In genomic region chr10:103881420-103882284, GRCh38 we compare ENCODE assay signal across 13 cellular contexts. TPM values are rescaled to one million over a fixed set of nuclear protein-coding genes. Genes with fewer than 3 reads are reported as not detected.
DNase-seq lines count a peak whose midpoint lies in the region; ATAC-seq and TF ChIP-seq lines count a peak whose summit lies in the region.
"Had no signal": no experiment of that assay in that cellular context is flagged by ENCODE, and none has a peak within 500 bp of the region (broad histone marks: within the 10 kb centered on the region; RNA-seq: fewer than 3 reads in every experiment).

No MANE protein-coding gene starts in this region.

- in situ Hi-C loops in gastrocnemius medialis (cut with MboI; ENCODE audit: low sequenced_read_pairs in 4 of 4), result loop anchor here in 3 of 4 donors (10.0 to 25.0 kb wide), 4 partner anchors 106 to 331 kb away; partner anchors contain the start of gene SFR1 (in 1 of the 3)

- peak; percentile 88 for ATAC-seq in foreskin keratinocyte
- peak; percentile 75 to 78 for ATAC-seq in gastrocnemius medialis
- ATAC-seq in GM21619 (IDR thresholded peaks at IDR 0.05; ENCODE audit: unreplicated experiment), result no peak
- no peak for ATAC-seq in GM18517 (IDR thresholded peaks at IDR 0.05; ENCODE audit: unreplicated experiment)
- ATAC-seq: natural killer cell treated with Interleukin-12 subunit alpha and Interleukin-12 subunit beta and Interleukin-15 and Interleukin-18, amount 100 ng/mL, for 72 hours had no signal

- TF ChIP-seq POLR2A in gastrocnemius medialis (IDR thresholded peaks at IDR 0.05), result no peak

- intact Hi-C loops in gastrocnemius medialis (cut with DNase I; ENCODE audit: low total_unique reads), result no loop called here

- peaks cover 0 to 44% of the 10 kb centered on the region in 2 donors for H3K36me3 ChIP-seq in gastrocnemius medialis
- H3K36me3 ChIP-seq: colonic mucosa had no signal

- H3K9me3 ChIP-seq in gastrocnemius medialis, result no peaks in the 10 kb centered on the region
- H3K9me3 ChIP-seq: colonic mucosa had no signal

- H3K27ac ChIP-seq in foreskin keratinocyte (peak overlapping the region; percentile 96), gastrocnemius medialis (peak overlapping the region; percentile 27 to 77 (median 54))
- H3K27ac ChIP-seq: colonic mucosa had no signal

- TF ChIP-seq CTCF in foreskin keratinocyte (conservative IDR thresholded peaks at IDR 0.05) (no peak), gastrocnemius medialis (IDR thresholded peaks at IDR 0.05 in 4 of 5, conservative IDR thresholded peaks at IDR 0.05 in 1 of 5) (no peak)

- H3K27me3 ChIP-seq in foreskin keratinocyte, result no peaks in the 10 kb centered on the region
- H3K27me3 ChIP-seq in gastrocnemius medialis, result no peaks in the 10 kb centered on the region
- H3K27me3 ChIP-seq: colonic mucosa had no signal

- no peak overlapping the region for H3K4me3 ChIP-seq in gastrocnemius medialis
- H3K4me3 ChIP-seq: colonic mucosa had no signal

- H3K4me1 ChIP-seq in foreskin keratinocyte (peaks cover 52% of the 10 kb centered on the region), gastrocnemius medialis (peaks cover 10 to 22% of the 10 kb centered on the region in 2 donors)
- H3K4me1 ChIP-seq: colonic mucosa had no signal

- DNase-seq in NCI-H1694 (lab: John Stamatoyannopoulos, UW) (peak; percentile 73), NCI-H69 (lab: John Stamatoyannopoulos, UW) (peak; percentile 88), foreskin keratinocyte (peak; percentile 100), gastrocnemius medialis (peak; percentile 49 to 74), NCI-H526 treated with DMSO at 0.1 percent for 48 hours (lab: John Stamatoyannopoulos, UW) (no peak)
- DNase-seq: activated CD8-positive, alpha-beta memory T cell treated with anti-CD3 and anti-CD28 coated beads, Interleukin-2, amount 50 U/mL, for 4 hours; CD4-positive, CD25-positive, alpha-beta regulatory T cell; colonic mucosa; kidney glomerular epithelial cell; NCI-H187 treated with DMSO at 0.1 percent for 48 hours had no signal

RNA-seq across cellular contexts. Expression of gene SH3PXD2A, which starts 26.3 kb away (rescaled TPM):
- total RNA-seq in foreskin keratinocyte (81.7 and 109 TPM in 2 replicates), gastrocnemius medialis (10 to 100 TPM in 2 of 4 donors, 1 to 10 TPM in 2; 6.2 to 16.8 (median 11.4) TPM)
- polyA plus RNA-seq in foreskin keratinocyte, result 23.9 and 27.5 TPM in 2 replicates

RNA-seq across cellular contexts. Expression of gene STN1, which starts 36.3 kb away (rescaled TPM):
- total RNA-seq in foreskin keratinocyte (28.9 and 29.4 TPM in 2 replicates), gastrocnemius medialis (10 to 100 TPM; 15.1 to 24.7 (median 20.5) TPM)
- 22.7 and 27.0 TPM in 2 replicates for polyA plus RNA-seq in foreskin keratinocyte

Comparison
In these comparisons a context has a peak if more than half of its experiments do, and no peak if none do; other contexts are left out.
1. ATAC-seq: peak in foreskin keratinocyte (single experiment) and gastrocnemius medialis (2 of 2); none in GM21619 (single experiment) and GM18517 (single experiment).